ENCODE assay signal across 8 cellular contexts in the genomic region with DNA sequence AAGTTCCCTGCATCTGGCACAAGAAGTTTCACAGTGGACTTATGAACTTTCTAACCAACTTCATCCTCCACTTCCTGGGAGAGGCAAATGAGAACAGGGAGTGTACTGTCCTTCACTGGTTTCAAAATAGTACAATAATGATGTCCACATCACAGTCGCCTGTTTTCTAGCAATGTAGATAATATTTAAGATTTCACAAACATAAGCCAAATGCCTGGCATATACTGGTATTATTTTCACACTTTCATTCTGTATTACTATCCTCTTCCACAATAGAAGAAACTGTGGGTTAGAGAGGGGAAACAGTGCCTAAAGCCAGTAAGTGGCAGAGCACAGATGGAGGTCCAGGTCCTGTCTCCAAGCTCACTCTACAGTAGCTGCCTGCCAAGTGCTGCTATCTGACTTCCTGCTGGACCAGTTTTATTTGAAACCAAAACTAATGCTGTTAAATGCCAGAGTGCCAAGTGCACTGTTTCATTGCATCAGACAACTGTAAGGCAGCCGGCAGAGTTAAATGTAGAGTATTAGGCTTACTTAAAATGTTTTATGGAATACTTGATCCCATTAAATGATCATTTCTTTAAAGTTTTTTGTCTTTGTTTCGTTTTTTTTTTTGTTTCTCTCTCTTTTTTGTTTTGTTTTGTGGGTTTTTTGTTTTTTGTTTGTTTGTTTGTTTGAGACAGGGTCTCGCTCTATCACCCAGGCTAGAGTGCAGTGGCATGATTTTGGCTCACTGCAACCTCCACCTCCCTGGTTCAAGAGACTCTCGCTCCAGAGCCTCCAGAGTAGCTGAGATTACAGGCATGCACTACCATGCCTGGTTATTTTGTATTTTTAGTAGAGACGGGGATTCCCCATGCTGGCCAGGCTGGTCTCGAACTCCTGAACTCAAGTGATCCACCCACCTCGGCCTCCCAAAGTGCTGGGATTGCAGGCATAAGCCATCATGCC. TPM values are rescaled to one million over a fixed set of nuclear protein-coding genes. Genes with fewer than 3 reads are reported as not detected.
DNase-seq lines count a peak whose midpoint lies in the region; ATAC-seq lines count a peak whose summit lies in the region.

No MANE protein-coding gene starts in this region.

- H3K4me1 Mint-ChIP-seq in naive thymus-derived CD4-positive, alpha-beta T cell: no peaks in the 10 kb centered on the region

- peak overlapping the region; percentile 24 for H3K4me3 ChIP-seq in endocrine pancreas (ENCODE audit: control insufficient read depth, insufficient read depth, low read length)
- H3K4me3 ChIP-seq in naive thymus-derived CD4-positive, alpha-beta T cell (ENCODE audit: low read length): no peak overlapping the region

- H3K36me3 ChIP-seq in endocrine pancreas (ENCODE audit: control insufficient read depth, insufficient read depth, low read length): no peaks in the 10 kb centered on the region
- no peaks in the 10 kb centered on the region for H3K36me3 ChIP-seq in naive thymus-derived CD4-positive, alpha-beta T cell (ENCODE audit: control insufficient read depth in 2 of 3, insufficient read depth in 3 of 3, low read length in 3 of 3)

- CTCF ChIA-PET in naive thymus-derived CD4-positive, alpha-beta T cell (lab: Charles Lee): no interaction called here

- no peak overlapping the region for H3K27ac Mint-ChIP-seq in naive thymus-derived CD4-positive, alpha-beta T cell

- no peaks in the 10 kb centered on the region for H3K36me3 Mint-ChIP-seq in naive thymus-derived CD4-positive, alpha-beta T cell

- POLR2A ChIA-PET in naive thymus-derived CD4-positive, alpha-beta T cell (lab: Charles Lee): no interaction called here

- H3K27me3 ChIP-seq in endocrine pancreas (ENCODE audit: control insufficient read depth, insufficient read depth, low read length): no peaks in the 10 kb centered on the region
- no peaks in the 10 kb centered on the region for H3K27me3 ChIP-seq in naive thymus-derived CD4-positive, alpha-beta T cell (ENCODE audit: control insufficient read depth in 2 of 2, insufficient read depth in 2 of 2, low read length in 2 of 2)

- peaks cover 0 to 15% (median 3%) of the 10 kb centered on the region in 5 donors for H3K27me3 Mint-ChIP-seq in naive thymus-derived CD4-positive, alpha-beta T cell

- H3K27ac ChIP-seq in naive thymus-derived CD4-positive, alpha-beta T cell (ENCODE audit: low read depth, low read length): no peak overlapping the region

- H3K4me3 Mint-ChIP-seq in naive thymus-derived CD4-positive, alpha-beta T cell: no peak overlapping the region

- no peaks in the 10 kb centered on the region for H3K9me3 Mint-ChIP-seq in naive thymus-derived CD4-positive, alpha-beta T cell

- peak; percentile 85 for DNase-seq in DMS153 (lab: John Stamatoyannopoulos, UW)
- peak; percentile 73 for DNase-seq in NCI-H226
- no peak for DNase-seq in naive thymus-derived CD4-positive, alpha-beta T cell
- no peak for DNase-seq in activated naive CD4-positive, alpha-beta T cell (lab: John Stamatoyannopoulos, UW)
- DNase-seq in RKO (ENCODE audit: low spot score): no peak
- no peak for DNase-seq in activated CD4-positive, alpha-beta T cell treated with anti-CD3 and anti-CD28 coated beads for 4 hours

- peak; percentile 31 for ATAC-seq in naive thymus-derived CD4-positive, alpha-beta T cell
- ATAC-seq in HG03095 (IDR thresholded peaks at IDR 0.05; ENCODE audit: unreplicated experiment): no peak

- no peak overlapping the region for H3K9ac ChIP-seq in endocrine pancreas (ENCODE audit: control insufficient read depth, insufficient read depth, low read length)

- intact Hi-C loops in naive thymus-derived CD4-positive, alpha-beta T cell (cut with micrococcal nuclease): no loop called here

- peaks cover 25% of the 10 kb centered on the region for H3K4me1 ChIP-seq in endocrine pancreas (ENCODE audit: control insufficient read depth, insufficient read depth, low read length)
- no peaks in the 10 kb centered on the region for H3K4me1 ChIP-seq in naive thymus-derived CD4-positive, alpha-beta T cell (ENCODE audit: control insufficient read depth in 2 of 2, insufficient read depth in 2 of 2, low read length in 2 of 2)

- no peaks in the 10 kb centered on the region for H3K9me3 ChIP-seq in endocrine pancreas (ENCODE audit: control insufficient read depth, low read length)
- no peaks in the 10 kb centered on the region for H3K9me3 ChIP-seq in naive thymus-derived CD4-positive, alpha-beta T cell (ENCODE audit: control insufficient read depth in 2 of 3, low read length in 3 of 3)

RNA-seq across cellular contexts. Expression of a gene that starts 15.1 kb away (rescaled TPM):
- total RNA-seq in naive thymus-derived CD4-positive, alpha-beta T cell: 1 to 10 TPM in 2 of 5 experiments, under 1 TPM in 2, not detected in 1; 0.27 to 8.0 (median 1.7) TPM
- polyA plus RNA-seq in naive thymus-derived CD4-positive, alpha-beta T cell: under 1 TPM in 1 of 2 donors, not detected in 1; 0.22 TPM

Comparison
In these comparisons a context has a peak if more than half of its experiments do, and no peak if none do; other contexts are left out.
1. DNase-seq: peak in DMS153 (single experiment) and NCI-H226 (single experiment); none in naive thymus-derived CD4-positive, alpha-beta T cell (0 of 9), activated naive CD4-positive, alpha-beta T cell (0 of 4), RKO (single experiment) and activated CD4-positive, alpha-beta T cell treated with anti-CD3 and anti-CD28 coated beads for 4 hours (0 of 2).